In the genomic region with DNA sequence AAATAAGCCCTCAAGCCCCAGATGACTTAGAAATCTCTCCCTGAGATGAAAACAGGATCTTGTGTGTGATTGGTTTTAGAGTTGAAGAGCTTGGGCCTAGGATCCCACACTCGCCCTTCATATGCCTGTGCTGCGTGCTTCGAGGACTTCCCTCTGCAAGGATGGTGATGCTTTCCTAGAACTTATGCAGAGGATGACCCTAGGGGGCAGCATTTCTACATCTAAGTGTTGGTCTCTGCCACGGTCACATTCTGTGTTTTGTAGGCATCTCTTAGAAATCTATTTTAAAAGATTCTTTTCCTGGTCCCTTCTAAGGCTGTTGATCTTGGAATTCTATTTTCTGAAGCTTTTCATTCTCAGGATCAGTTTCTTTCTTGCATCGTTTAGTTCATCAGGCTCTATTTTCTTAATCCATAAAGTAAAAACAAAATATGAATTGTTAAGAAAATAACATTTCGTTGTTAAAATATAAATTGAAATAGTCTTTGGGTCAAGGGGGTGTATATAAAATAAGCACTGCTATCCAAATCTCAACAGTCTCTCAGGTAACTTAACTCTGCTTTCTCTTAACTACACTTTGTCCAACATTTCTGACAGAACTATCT, we compare ENCODE assay signal across 9 cellular contexts. TPM values are rescaled to one million over a fixed set of nuclear protein-coding genes. Genes with fewer than 3 reads are reported as not detected.
DNase-seq lines count a peak whose midpoint lies in the region; ATAC-seq, FAIRE-seq and TF ChIP-seq lines count a peak whose summit lies in the region.
"Had no signal": no experiment of that assay in that cellular context is flagged by ENCODE, and none has a peak within 500 bp of the region (broad histone marks: within the 10 kb centered on the region; RNA-seq: fewer than 3 reads in every experiment).

No MANE protein-coding gene starts in this region.

- no peak overlapping the region for H3K4me3 Mint-ChIP-seq in activated CD4-positive, alpha-beta memory T cell treated with anti-CD3 and anti-CD28 coated beads for 36 hours

- no peaks in the 10 kb centered on the region for H3K4me1 ChIP-seq in A549
- H3K4me1 ChIP-seq in hepatocyte (ENCODE audit: insufficient read depth): no peaks in the 10 kb centered on the region
- no peaks in the 10 kb centered on the region for H3K4me1 ChIP-seq in smooth muscle cell (ENCODE audit: low read depth)

- POLR2A ChIA-PET in A549 (lab: Yijun Ruan, JAX): no interaction called here
- POLR2A ChIA-PET in activated CD4-positive, alpha-beta memory T cell treated with anti-CD3 and anti-CD28 coated beads for 36 hours (lab: Charles Lee): no interaction called here

- H3K4me3 ChIP-seq in A549: no peak overlapping the region
- no peak overlapping the region for H3K4me3 ChIP-seq in hepatocyte
- H3K4me3 ChIP-seq in smooth muscle cell: no peak overlapping the region

- 73% methylated on average over 6 of the region's 6 CpGs for WGBS in A549 (ENCODE audit: missing lambda C conversion rate)
- WGBS in hepatocyte (ENCODE audit: low lambda C conversion rate, missing lambda C conversion rate): 66% methylated on average over 6 of the region's 6 CpGs
- 64% methylated on average over 6 of the region's 6 CpGs for WGBS in smooth muscle cell (ENCODE audit: low lambda C conversion rate)

- H3K79me2 ChIP-seq in hepatocyte (no peaks in the 10 kb centered on the region), smooth muscle cell (ENCODE audit: low read depth) (no peaks in the 10 kb centered on the region)

- H3K27ac ChIP-seq in A549 (no peak overlapping the region), angular gyrus (ENCODE audit: low read depth, low read length) (peak overlapping the region; percentile 22), hepatocyte (no peak overlapping the region), smooth muscle cell (ENCODE audit: low read depth) (no peak overlapping the region)
- H3K27ac ChIP-seq: neutrophil had no signal

- H3K27me3 ChIP-seq in hepatocyte (no peaks in the 10 kb centered on the region), smooth muscle cell (ENCODE audit: low read depth) (no peaks in the 10 kb centered on the region)
- H3K27me3 ChIP-seq: neutrophil had no signal

- no peak overlapping the region for H3K9ac ChIP-seq in smooth muscle cell (ENCODE audit: low read depth)

- no peaks in the 10 kb centered on the region for H3K36me3 ChIP-seq in hepatocyte (replicated peaks; ENCODE audit: insufficient read depth, low read depth)
- H3K36me3 ChIP-seq in smooth muscle cell (ENCODE audit: low read depth): no peaks in the 10 kb centered on the region

- peak; percentile 59 to 64 for TF ChIP-seq RAD21 in A549 (conservative IDR thresholded peaks at IDR 0.05 in 1 of 2, IDR thresholded peaks at IDR 0.05 in 1 of 2)

- H3K4me2 ChIP-seq in A549 (no peak overlapping the region), hepatocyte (no peak overlapping the region), smooth muscle cell (no peak overlapping the region)

- CTCF ChIA-PET in A549 (lab: Yijun Ruan, JAX): interaction anchor here (0.7 to 2.0 kb wide), 22 partner anchors 9 to 631 kb away, joined by 3 to 10 read pairs (median 3); no protein-coding TSS in a partner anchor
- CTCF ChIA-PET in activated CD4-positive, alpha-beta memory T cell treated with anti-CD3 and anti-CD28 coated beads for 36 hours (lab: Charles Lee): interaction anchor here (1.4 kb wide), 1 partner anchor 12 kb away, joined by 4 read pairs; no protein-coding TSS in a partner anchor

- peak; percentile 56 to 69 for DNase-seq in A549 (ENCODE audit: low read depth in 1 of 2, low spot score in 1 of 2)
- DNase-seq in EH (ENCODE audit: low read depth): peak; percentile 80
- peak; percentile 19 for DNase-seq in NCI-H1105 treated with DMSO at 0.1 percent for 48 hours (lab: John Stamatoyannopoulos, UW)
- peak; percentile 88 for DNase-seq in hepatocyte (ENCODE audit: low spot score)
- DNase-seq in smooth muscle cell (lab: John Stamatoyannopoulos, UW; ENCODE audit: unreplicated experiment): peak; percentile 3
- DNase-seq in activated CD4-positive, alpha-beta memory T cell treated with anti-CD3 and anti-CD28 coated beads for 36 hours: no peak

- ATAC-seq in A549 (peak; percentile 92 to 93), HG03045 (IDR thresholded peaks at IDR 0.05; ENCODE audit: unreplicated experiment) (no peak)

- no peak overlapping the region for H2AFZ ChIP-seq in hepatocyte
- H2AFZ ChIP-seq in smooth muscle cell (ENCODE audit: low read depth): no peak overlapping the region

- H3K4me1 Mint-ChIP-seq in activated CD4-positive, alpha-beta memory T cell treated with anti-CD3 and anti-CD28 coated beads for 36 hours (ENCODE audit: low read depth): no peaks in the 10 kb centered on the region

- H3K27me3 Mint-ChIP-seq in activated CD4-positive, alpha-beta memory T cell treated with anti-CD3 and anti-CD28 coated beads for 36 hours: no peaks in the 10 kb centered on the region

- H3K9me3 Mint-ChIP-seq in activated CD4-positive, alpha-beta memory T cell treated with anti-CD3 and anti-CD28 coated beads for 36 hours: no peaks in the 10 kb centered on the region

- FAIRE-seq in A549 (lab: Jason Lieb, UNC): no peak

- no peak for TF ChIP-seq EP300 in A549 (IDR thresholded peaks at IDR 0.05)

- no peak for TF ChIP-seq POLR2A in A549 (IDR thresholded peaks at IDR 0.05; ENCODE audit: low read length)

- no peaks in the 10 kb centered on the region for H3K9me2 ChIP-seq in hepatocyte (replicated peaks; ENCODE audit: insufficient read depth)

- intact Hi-C loops in activated CD4-positive, alpha-beta memory T cell treated with anti-CD3 and anti-CD28 coated beads for 36 hours (cut with micrococcal nuclease): no loop called here

- H4K20me1 ChIP-seq in hepatocyte (ENCODE audit: insufficient read depth, poor library complexity, severe bottlenecking) (no peaks in the 10 kb centered on the region), smooth muscle cell (ENCODE audit: low read depth) (no peaks in the 10 kb centered on the region)

- H3F3A ChIP-seq in smooth muscle cell (ENCODE audit: low read depth): no peaks in the 10 kb centered on the region

- no peak overlapping the region for H3K27ac Mint-ChIP-seq in activated CD4-positive, alpha-beta memory T cell treated with anti-CD3 and anti-CD28 coated beads for 36 hours

- TF ChIP-seq CTCF in A549 (IDR thresholded peaks at IDR 0.05) (peak; percentile 58), hepatocyte (IDR thresholded peaks at IDR 0.05; ENCODE audit: poor library complexity) (peak; percentile 74), smooth muscle cell (IDR thresholded peaks at IDR 0.05; ENCODE audit: borderline replicate concordance, insufficient read depth, poor library complexity, severe bottlenecking) (peak; percentile 75)

- H3K9me3 ChIP-seq in A549: no peaks in the 10 kb centered on the region
- no peaks in the 10 kb centered on the region for H3K9me3 ChIP-seq in hepatocyte (ENCODE audit: low read depth)
- no peaks in the 10 kb centered on the region for H3K9me3 ChIP-seq in smooth muscle cell (replicated peaks; ENCODE audit: low read depth)
- H3K9me3 ChIP-seq: neutrophil had no signal

- H3K36me3 Mint-ChIP-seq in activated CD4-positive, alpha-beta memory T cell treated with anti-CD3 and anti-CD28 coated beads for 36 hours: peaks cover 38% of the 10 kb centered on the region

TF ChIP-seq in A549, 52 proteins besides CTCF, POLR2A, EP300 and RAD21:
- peak; percentile 38; the same call in 2 of the 3 replicates for TF ChIP-seq SMC3 (IDR thresholded peaks at IDR 0.05)
- no peak for TF ChIP-seq CHD2 (IDR thresholded peaks at IDR 0.05; ENCODE audit: low read length, partially characterized antibody)
- TF ChIP-seq KDM1A (IDR thresholded peaks at IDR 0.05; ENCODE audit: low read depth): no peak
- TF ChIP-seq RARB (CRISPR knock-in tag; IDR thresholded peaks at IDR 0.05): no peak

RNA-seq across cellular contexts. Expression of a gene that starts 45.7 kb away (rescaled TPM):
- polyA plus RNA-seq in A549 (2011; rRNA removed) (9.3 and 12.1 TPM in 2 replicates), A549 (2017; fragmentation: RNase III; extraction: RNeasy Plus Mini Kit Qiagen cat#74134 plus additional on column Dnase treatment) (15.6 to 18.1 TPM (median 17.5 TPM) in 3 replicates), hepatocyte (0.69 and 1.8 TPM in 2 replicates), smooth muscle cell (3.4 and 3.9 TPM in 2 replicates)
- 3.1 and 3.9 TPM in 2 replicates for polyA plus RNA-seq in A549 (2012; cell fraction: cytosol; rRNA removed)
- 1.9 and 3.4 TPM in 2 replicates for polyA plus RNA-seq in A549 (2012; cell fraction: nucleus; rRNA removed)
- polyA minus RNA-seq in A549 (2011; rRNA and poly(A)+ RNA removed): 7.6 and 8.5 TPM in 2 replicates
- total RNA-seq in hepatocyte (4.7 and 7.6 TPM in 2 replicates), smooth muscle cell (9.8 and 19.7 TPM in 2 replicates)
- 10 to 100 TPM; 89.9 to 93.2 TPM for total RNA-seq in activated CD4-positive, alpha-beta memory T cell treated with anti-CD3 and anti-CD28 coated beads for 36 hours

RNA-seq across cellular contexts. Expression of a gene that starts 48.0 kb away (rescaled TPM):
- 22.5 and 31.7 TPM in 2 replicates for polyA plus RNA-seq in A549 (2011; rRNA removed)
- polyA plus RNA-seq in A549 (2012; cell fraction: cytosol; rRNA removed): 8.0 and 10.5 TPM in 2 replicates
- polyA plus RNA-seq in A549 (2012; cell fraction: nucleus; rRNA removed): 5.2 and 6.8 TPM in 2 replicates
- polyA plus RNA-seq in A549 (2017; fragmentation: RNase III; extraction: RNeasy Plus Mini Kit Qiagen cat#74134 plus additional on column Dnase treatment): 37.4 to 40.3 TPM (median 40.1 TPM) in 3 replicates
- polyA minus RNA-seq in A549 (2011; rRNA and poly(A)+ RNA removed): 12.5 and 12.7 TPM in 2 replicates
- total RNA-seq in hepatocyte: 26.9 and 37.8 TPM in 2 replicates
- 30.9 and 36.9 TPM in 2 replicates for polyA plus RNA-seq in hepatocyte
- 34.9 and 43.3 TPM in 2 replicates for total RNA-seq in smooth muscle cell
- polyA plus RNA-seq in smooth muscle cell: 37.9 and 41.2 TPM in 2 replicates
- total RNA-seq in activated CD4-positive, alpha-beta memory T cell treated with anti-CD3 and anti-CD28 coated beads for 36 hours: 10 to 100 TPM; 37.2 to 38.0 TPM
